Comparison of ENCODE assay signal across 8 cellular contexts in the genomic region with DNA sequence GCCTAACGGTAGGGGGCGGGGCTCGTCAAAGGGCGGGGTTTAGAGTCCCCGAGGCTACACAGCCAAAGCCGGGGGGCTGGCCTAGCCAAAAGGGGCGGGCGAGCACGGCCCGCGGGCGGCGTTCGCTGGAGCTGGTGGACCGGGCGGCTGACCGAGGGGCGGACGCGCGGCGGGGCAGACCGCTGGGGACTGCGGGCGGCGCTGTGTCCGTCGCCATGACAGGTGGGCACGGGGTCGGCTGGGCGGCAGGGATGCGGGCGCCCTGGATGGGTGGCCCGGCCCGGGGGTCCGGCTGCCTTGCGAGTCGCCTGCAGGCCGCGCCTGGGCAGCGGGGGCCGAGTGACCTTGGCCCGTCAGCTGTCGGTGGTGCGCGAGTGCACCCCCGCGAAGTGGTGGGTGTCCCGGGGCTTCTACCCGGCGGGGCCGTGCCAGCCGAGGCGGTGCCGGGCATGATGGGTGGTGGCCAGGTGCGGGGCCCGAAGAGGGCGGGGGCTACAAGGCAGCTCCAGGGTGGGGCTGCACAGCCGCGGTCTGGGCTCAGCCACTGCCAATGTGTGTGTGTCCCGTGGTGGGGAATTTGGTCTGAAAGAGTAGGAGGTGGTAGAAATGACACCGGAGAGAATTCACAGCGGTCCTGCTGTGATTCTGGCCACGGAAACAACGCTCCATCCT. TPM values are rescaled to one million over a fixed set of nuclear protein-coding genes. Genes with fewer than 3 reads are reported as not detected.
DNase-seq lines count a peak whose midpoint lies in the region; ATAC-seq and TF ChIP-seq lines count a peak whose summit lies in the region.

Gene CARD19 (plus strand): TSS at position 87 of the 672 bp plus-strand sequence. CDS start 129 bp downstream, at position 216.

- in situ Hi-C loops in G401 (cut with HindIII; ENCODE audit: low sequenced_read_pairs) = no loop called here

- POLR2A ChIA-PET in naive thymus-derived CD8-positive, alpha-beta T cell (lab: Charles Lee) = interaction anchor here (0.7 to 12.1 kb wide), 21 partner anchors 11 to 471 kb away, joined by 3 to 221 read pairs (median 6); partner anchors contain the start of gene NINJ1

- peak within 1 kb of the TSS; percentile 91 for H3K4me3 ChIP-seq in Loucy (ENCODE audit: low read length, poor library complexity, severe bottlenecking)

- no peaks in the 10 kb centered on the region for H3K36me3 ChIP-seq in Loucy (ENCODE audit: insufficient read depth, low read length)

- peak within 1 kb of the TSS; percentile 89 for H3K9ac ChIP-seq in Loucy (ENCODE audit: low read depth, low read length, poor library complexity, severe bottlenecking)

- peaks cover 75% of the 10 kb centered on the region for H3K4me1 Mint-ChIP-seq in activated T-cell treated with anti-CD3 and anti-CD28 coated beads, Interleukin-2, amount 50 U/mL, for 4 hours (ENCODE audit: low read depth)
- H3K4me1 Mint-ChIP-seq in naive thymus-derived CD8-positive, alpha-beta T cell = peaks cover 42 to 77% (median 74%) of the 10 kb centered on the region in 4 donors

- H3K79me2 ChIP-seq in Loucy (ENCODE audit: insufficient read depth, low read length) = peaks cover 48% of the 10 kb centered on the region

- H3K27me3 ChIP-seq in Loucy (ENCODE audit: insufficient read depth, low read length, poor library complexity, severe bottlenecking) = no peaks in the 10 kb centered on the region

- peak within 1 kb of the TSS; percentile 91 to 98 (median 97) for H3K27ac Mint-ChIP-seq in naive thymus-derived CD8-positive, alpha-beta T cell

- H3K27me3 Mint-ChIP-seq in activated T-cell treated with anti-CD3 and anti-CD28 coated beads, Interleukin-2, amount 50 U/mL, for 4 hours (ENCODE audit: low read depth) = no peaks in the 10 kb centered on the region
- H3K27me3 Mint-ChIP-seq in naive thymus-derived CD8-positive, alpha-beta T cell = no peaks in the 10 kb centered on the region

- H3K36me3 Mint-ChIP-seq in activated T-cell treated with anti-CD3 and anti-CD28 coated beads, Interleukin-2, amount 50 U/mL, for 4 hours (ENCODE audit: insufficient read depth) = peaks cover 6% of the 10 kb centered on the region
- H3K36me3 Mint-ChIP-seq in naive thymus-derived CD8-positive, alpha-beta T cell = peaks cover 0 to 5% (median 0%) of the 10 kb centered on the region in 3 donors

- TF ChIP-seq CTCF in Loucy (conservative IDR thresholded peaks at IDR 0.05; ENCODE audit: low read length) = no peak

- ATAC-seq in GM21825 (IDR thresholded peaks at IDR 0.05; ENCODE audit: unreplicated experiment) = peak; percentile 14
- peak; percentile 18 to 19 for ATAC-seq in activated T-cell treated with anti-CD3 and anti-CD28 coated beads, Interleukin-2, amount 50 U/mL, for 4 hours
- ATAC-seq in naive thymus-derived CD8-positive, alpha-beta T cell = peak; percentile 20 to 45

- H3K4me3 Mint-ChIP-seq in activated T-cell treated with anti-CD3 and anti-CD28 coated beads, Interleukin-2, amount 50 U/mL, for 4 hours = peak within 1 kb of the TSS; percentile 84
- H3K4me3 Mint-ChIP-seq in naive thymus-derived CD8-positive, alpha-beta T cell = peak within 1 kb of the TSS; percentile 82 to 94 (median 90)

- no peaks in the 10 kb centered on the region for H3K9me3 ChIP-seq in Loucy (ENCODE audit: insufficient read depth, low read depth, low read length)

- H4K20me1 ChIP-seq in Loucy (ENCODE audit: insufficient read depth, low read length, poor library complexity, severe bottlenecking) = peaks cover 6% of the 10 kb centered on the region

- peak within 1 kb of the TSS; percentile 100 for H3K4me2 ChIP-seq in Loucy (ENCODE audit: low read depth, low read length, poor library complexity, severe bottlenecking)

- peaks cover 66% of the 10 kb centered on the region for H3K4me1 ChIP-seq in Loucy (ENCODE audit: insufficient read depth, low read length, poor library complexity, severe bottlenecking)

- H3K9me2 ChIP-seq in Loucy (replicated peaks; ENCODE audit: low read depth, low read length) = no peaks in the 10 kb centered on the region

- peak; percentile 49 for DNase-seq in G401 (ENCODE audit: low spot score)
- peak; percentile 36 for DNase-seq in activated T-cell treated with anti-CD3 and anti-CD28 coated beads, Interleukin-2, amount 50 U/mL, for 4 hours
- DNase-seq in fibroblast of gingiva (ENCODE audit: low read depth) = peak; percentile 44
- DNase-seq in naive thymus-derived CD8-positive, alpha-beta T cell = peak in 8 of 10 donors; percentile 31 to 76 (median 57)
- DNase-seq in ureter (ENCODE audit: low spot score) = peak; percentile 75
- no peak for DNase-seq in GM19238 (ENCODE audit: insufficient read length, low spot score)

- H2AFZ ChIP-seq in Loucy (ENCODE audit: low read length) = peak within 1 kb of the TSS; percentile 50; the same call in 1 of the 2 replicates

- peaks cover 5% of the 10 kb centered on the region for H3K9me3 Mint-ChIP-seq in activated T-cell treated with anti-CD3 and anti-CD28 coated beads, Interleukin-2, amount 50 U/mL, for 4 hours
- H3K9me3 Mint-ChIP-seq in naive thymus-derived CD8-positive, alpha-beta T cell = peaks cover 0 to 2% (median 0%) of the 10 kb centered on the region in 9 donors

- H3F3A ChIP-seq in Loucy (ENCODE audit: low read depth) = peaks cover 9% of the 10 kb centered on the region

RNA-seq across cellular contexts. Expression of gene CARD19, which starts in this region (rescaled TPM):
- total RNA-seq in G401 (2014; rRNA removed; shearing (Covaris generic)) = 31.4 and 36.7 TPM in 2 replicates
- total RNA-seq in activated T-cell treated with anti-CD3 and anti-CD28 coated beads, Interleukin-2, amount 50 U/mL, for 4 hours = 10 to 100 TPM; 25.5 to 33.8 (median 28.4) TPM
- total RNA-seq in naive thymus-derived CD8-positive, alpha-beta T cell = 10 to 100 TPM; 68.9 to 71.2 TPM
- 10 to 100 TPM; 56.3 to 62.9 (median 56.9) TPM for polyA plus RNA-seq in naive thymus-derived CD8-positive, alpha-beta T cell
- 31.3 TPM for total RNA-seq in ureter
